22 cellular contexts compared by ENCODE assay signal in genomic region chr17:1509255-1509943, GRCh38. TPM values are rescaled to one million over a fixed set of nuclear protein-coding genes. Genes with fewer than 3 reads are reported as not detected.
A peak's percentile ranks its signal among the peaks of the same experiment; 100 is the strongest.
DNase-seq lines count a peak whose midpoint lies in the region; ATAC-seq, FAIRE-seq and TF ChIP-seq lines count a peak whose summit lies in the region.
"Had no signal": no experiment of that assay in that cellular context is flagged by ENCODE, and none has a peak within 500 bp of the region (broad histone marks: within the 10 kb centered on the region; RNA-seq: fewer than 3 reads in every experiment).

No MANE protein-coding gene starts in this region.

- H3K9me3 Mint-ChIP-seq in activated CD4-positive, alpha-beta memory T cell treated with anti-CD3 and anti-CD28 coated beads for 36 hours, result no peaks in the 10 kb centered on the region
- H3K9me3 Mint-ChIP-seq: activated naive CD4-positive, alpha-beta T cell treated with anti-CD3 and anti-CD28 coated beads, Interleukin-2, amount 50 U/mL, for 24 hours; activated T-cell treated with anti-CD3 and anti-CD28 coated beads, Interleukin-2, amount 50 U/mL, for 24 hours; nephron had no signal

- H3K27ac Mint-ChIP-seq in activated CD4-positive, alpha-beta memory T cell treated with anti-CD3 and anti-CD28 coated beads for 36 hours, result no peak overlapping the region
- H3K27ac Mint-ChIP-seq: activated naive CD4-positive, alpha-beta T cell treated with anti-CD3 and anti-CD28 coated beads, Interleukin-2, amount 50 U/mL, for 24 hours; activated T-cell treated with anti-CD3 and anti-CD28 coated beads, Interleukin-2, amount 50 U/mL, for 24 hours; nephron had no signal

- H3K36me3 ChIP-seq in DND-41 (ENCODE audit: insufficient read depth, low read length), result peaks cover 68% of the 10 kb centered on the region
- peaks cover 11% of the 10 kb centered on the region for H3K36me3 ChIP-seq in bronchial epithelial cell (ENCODE audit: control insufficient read depth, insufficient read depth, low read length)
- peaks cover 21 to 48% of the 10 kb centered on the region in 2 donors for H3K36me3 ChIP-seq in mucosa of rectum (ENCODE audit: control insufficient read depth in 2 of 2, insufficient read depth in 2 of 2, low read length in 2 of 2)
- peaks cover 9 to 42% of the 10 kb centered on the region in 2 experiments for H3K36me3 ChIP-seq in SK-N-SH (replicated peaks in 1 of 2; ENCODE audit: control insufficient read depth in 1 of 2, insufficient read depth in 2 of 2, low read length in 1 of 2)

- H3K4me3 ChIP-seq in AG04450 (ENCODE audit: low read depth, low read length), result no peak overlapping the region
- no peak overlapping the region for H3K4me3 ChIP-seq in DND-41 (ENCODE audit: low read depth in 1 of 2, low read length in 2 of 2)
- H3K4me3 ChIP-seq in bronchial epithelial cell (ENCODE audit: low read depth, low read length), result no peak overlapping the region
- H3K4me3 ChIP-seq in mucosa of rectum (ENCODE audit: low read length in 2 of 2), result peak overlapping the region in 1 of 2 donors; percentile 20
- H3K4me3 ChIP-seq in SK-N-SH (ENCODE audit: low read depth in 2 of 2, low read length in 1 of 2), result no peak overlapping the region
- H3K4me3 ChIP-seq: skin epidermis had no signal

- H3K4me1 Mint-ChIP-seq in activated CD4-positive, alpha-beta memory T cell treated with anti-CD3 and anti-CD28 coated beads for 36 hours (ENCODE audit: low read depth), result peaks cover 7% of the 10 kb centered on the region

- H3F3A ChIP-seq in SK-N-SH (replicated peaks; ENCODE audit: insufficient read depth), result no peaks in the 10 kb centered on the region

- H4K20me1 ChIP-seq in DND-41 (ENCODE audit: insufficient read depth, low read length), result peaks cover 14% of the 10 kb centered on the region
- no peaks in the 10 kb centered on the region for H4K20me1 ChIP-seq in SK-N-SH (ENCODE audit: insufficient read depth)

- no peaks in the 10 kb centered on the region for H3K9me2 ChIP-seq in SK-N-SH

- H3K27me3 ChIP-seq in AG04450 (ENCODE audit: control insufficient read depth, insufficient read depth, low read length) (no peaks in the 10 kb centered on the region), DND-41 (ENCODE audit: insufficient read depth, low read length, poor library complexity) (no peaks in the 10 kb centered on the region), bronchial epithelial cell (ENCODE audit: control insufficient read depth, insufficient read depth, low read length) (no peaks in the 10 kb centered on the region), mucosa of rectum (ENCODE audit: control insufficient read depth in 2 of 2, insufficient read depth in 2 of 2, low read length in 2 of 2) (no peaks in the 10 kb centered on the region), SK-N-SH (ENCODE audit: insufficient read depth) (no peaks in the 10 kb centered on the region)

- no peak overlapping the region for H3K27ac ChIP-seq in AG04450 (ENCODE audit: low read depth, low read length)
- H3K27ac ChIP-seq in DND-41 (ENCODE audit: low read length), result 0 out of 2 replicates have a peak overlapping the region, but pooled peaks have one; percentile 29
- peak overlapping the region; percentile 86 to 93 for H3K27ac ChIP-seq in mucosa of rectum (ENCODE audit: low read depth in 2 of 2, low read length in 2 of 2)
- H3K27ac ChIP-seq in SK-N-SH (ENCODE audit: low read depth in 2 of 2, low read length in 1 of 2), result no peak overlapping the region
- H3K27ac ChIP-seq: VCaP had no signal

- H3K9ac ChIP-seq in DND-41 (ENCODE audit: low read depth, low read length) (no peak overlapping the region), mucosa of rectum (ENCODE audit: low read depth in 1 of 2, low read length in 2 of 2) (peak overlapping the region in 1 of 2 donors; percentile 52), SK-N-SH (no peak overlapping the region)

- peaks cover 17% of the 10 kb centered on the region for H3K36me3 Mint-ChIP-seq in activated CD4-positive, alpha-beta memory T cell treated with anti-CD3 and anti-CD28 coated beads for 36 hours

- TF ChIP-seq EP300 in SK-N-SH (IDR thresholded peaks at IDR 0.05; ENCODE audit: borderline replicate concordance in 1 of 2, low read depth in 1 of 2, low read length in 1 of 2), result no peak

- H3K4me2 ChIP-seq in DND-41 (ENCODE audit: insufficient read depth, low read length) (no peak overlapping the region), SK-N-SH (no peak overlapping the region)

- no peak overlapping the region for H2AFZ ChIP-seq in DND-41 (ENCODE audit: low read depth, low read length)
- no peak overlapping the region for H2AFZ ChIP-seq in SK-N-SH (ENCODE audit: low read depth)

- intact Hi-C loops in activated CD4-positive, alpha-beta memory T cell treated with anti-CD3 and anti-CD28 coated beads for 36 hours (cut with micrococcal nuclease), result no loop called here

- FAIRE-seq in bronchial epithelial cell (lab: Jason Lieb, UNC), result no peak
- FAIRE-seq: colon had no signal

- POLR2A ChIA-PET in AG04450 (lab: Yijun Ruan, JAX) (interaction anchor here (0.6 kb wide), 1 partner anchor 143 kb away, joined by 3 read pairs; no protein-coding TSS in a partner anchor), SK-N-SH (lab: Yijun Ruan, JAX) (no interaction called here)
- POLR2A ChIA-PET in activated CD4-positive, alpha-beta memory T cell treated with anti-CD3 and anti-CD28 coated beads for 36 hours (lab: Charles Lee), result interaction anchor here (0.6 kb wide), 2 partner anchors 8 to 47 kb away, joined by 3 read pairs; no protein-coding TSS in a partner anchor

- H3K27me3 Mint-ChIP-seq in activated CD4-positive, alpha-beta memory T cell treated with anti-CD3 and anti-CD28 coated beads for 36 hours, result no peaks in the 10 kb centered on the region
- H3K27me3 Mint-ChIP-seq: activated naive CD4-positive, alpha-beta T cell treated with anti-CD3 and anti-CD28 coated beads, Interleukin-2, amount 50 U/mL, for 24 hours; activated T-cell treated with anti-CD3 and anti-CD28 coated beads, Interleukin-2, amount 50 U/mL, for 24 hours had no signal

- peaks cover 2% of the 10 kb centered on the region for H3K4me1 ChIP-seq in DND-41 (ENCODE audit: insufficient read depth, low read length)
- peaks cover 44 to 48% of the 10 kb centered on the region in 2 donors for H3K4me1 ChIP-seq in mucosa of rectum (ENCODE audit: control insufficient read depth in 2 of 2, insufficient read depth in 2 of 2, low read length in 2 of 2)
- no peaks in the 10 kb centered on the region; a peak in 1 of 4 replicates for H3K4me1 ChIP-seq in SK-N-SH (ENCODE audit: control insufficient read depth in 1 of 2, insufficient read depth in 2 of 2, low read depth in 1 of 2, low read length in 1 of 2)

- H3K4me3 Mint-ChIP-seq in activated CD4-positive, alpha-beta memory T cell treated with anti-CD3 and anti-CD28 coated beads for 36 hours, result no peak overlapping the region
- H3K4me3 Mint-ChIP-seq: activated naive CD4-positive, alpha-beta T cell treated with anti-CD3 and anti-CD28 coated beads, Interleukin-2, amount 50 U/mL, for 24 hours; activated T-cell treated with anti-CD3 and anti-CD28 coated beads, Interleukin-2, amount 50 U/mL, for 24 hours; nephron had no signal

- CTCF ChIA-PET in AG04450 (lab: Charles Lee), result no interaction called here
- CTCF ChIA-PET in activated CD4-positive, alpha-beta memory T cell treated with anti-CD3 and anti-CD28 coated beads for 36 hours (lab: Charles Lee), result interaction anchor here (0.7 to 1.1 kb wide), 4 partner anchors 49 to 140 kb away, joined by 3 to 6 read pairs (median 4); partner anchors contain the start of gene RILP
- CTCF ChIA-PET in SK-N-SH (lab: Yijun Ruan, JAX), result interaction anchor here (1.6 to 2.3 kb wide), 2 partner anchors 10 to 176 kb away, joined by 4 to 13 read pairs; no protein-coding TSS in a partner anchor

- no peak for ATAC-seq in DND-41 (ENCODE audit: insufficient read depth, low read depth)

- TF ChIP-seq CTCF in AG04450 (IDR thresholded peaks at IDR 0.05; ENCODE audit: low read depth, low read length), result peak; percentile 7; the same call in 1 of the 2 replicates
- no peak for TF ChIP-seq CTCF in DND-41 (IDR thresholded peaks at IDR 0.05; ENCODE audit: borderline replicate concordance, extremely low read depth, low read length, poor library complexity, severe bottlenecking)
- TF ChIP-seq CTCF in bronchial epithelial cell (IDR thresholded peaks at IDR 0.05; ENCODE audit: insufficient read depth, low read length, severe bottlenecking), result no peak
- no peak for TF ChIP-seq CTCF in SK-N-SH (IDR thresholded peaks at IDR 0.05)

- peaks cover 14% of the 10 kb centered on the region for H3K79me2 ChIP-seq in DND-41 (ENCODE audit: insufficient read depth, low read length)
- H3K79me2 ChIP-seq in SK-N-SH (ENCODE audit: insufficient read depth), result peaks cover 5% of the 10 kb centered on the region

- no peaks in the 10 kb centered on the region for H3K9me3 ChIP-seq in AG04450 (ENCODE audit: control insufficient read depth, insufficient read depth, low read length)
- no peaks in the 10 kb centered on the region for H3K9me3 ChIP-seq in DND-41 (ENCODE audit: insufficient read depth, low read length, severe bottlenecking)
- H3K9me3 ChIP-seq in mucosa of rectum (ENCODE audit: control insufficient read depth in 2 of 2, low read length in 2 of 2), result no peaks in the 10 kb centered on the region
- no peaks in the 10 kb centered on the region for H3K9me3 ChIP-seq in SK-N-SH

- 68% methylated on average over 8 of the region's 8 CpGs for WGBS in SK-N-SH (ENCODE audit: low lambda C conversion rate)

- no peak for TF ChIP-seq RAD21 in SK-N-SH (IDR thresholded peaks at IDR 0.05; ENCODE audit: low read length)

- no peak for DNase-seq in AG04450 (ENCODE audit: low read depth, low spot score)
- no peak for DNase-seq in DND-41
- peak; percentile 19 for DNase-seq in bronchial epithelial cell (ENCODE audit: low read depth)
- no peak for DNase-seq in activated CD4-positive, alpha-beta memory T cell treated with anti-CD3 and anti-CD28 coated beads for 36 hours
- DNase-seq in SKM-1 (lab: John Stamatoyannopoulos, UW; ENCODE audit: unreplicated experiment), result no peak
- no peak for DNase-seq in iPS-NIHi11 (ENCODE audit: low spot score)
- DNase-seq in SK-N-SH, result no peak
- DNase-seq: activated CD4-positive, alpha-beta T cell treated with anti-CD3 and anti-CD28 coated beads, Interleukin-2, amount 50 U/mL, for 4 hours; activated T-cell treated with anti-CD3 and anti-CD28 coated beads, Interleukin-2, amount 50 U/mL, for 24 hours; islet precursor cell; KG1; mesendoderm; NCI-H2081; NCI-H510A; SHP77 treated with DMSO at 0.1 percent for 48 hours; stimulated activated CD4-positive, alpha-beta T cell treated with anti-CD3 and anti-CD28 coated beads, Interleukin-4, amount 100 ng/mL, for 24 hours had no signal

RNA-seq across cellular contexts. Expression of gene INPP5K, which starts 7.0 kb away (rescaled TPM):
- polyA plus RNA-seq in AG04450 (2011; rRNA removed), result 23.8 and 25.9 TPM in 2 replicates
- 26.9 and 37.9 TPM in 2 replicates for polyA minus RNA-seq in AG04450 (2011; rRNA and poly(A)+ RNA removed)
- total RNA-seq in bronchial epithelial cell, result 20.1 and 31.6 TPM in 2 replicates
- total RNA-seq in activated CD4-positive, alpha-beta memory T cell treated with anti-CD3 and anti-CD28 coated beads for 36 hours, result 10 to 100 TPM; 21.2 to 24.0 TPM
- polyA plus RNA-seq in SK-N-SH (2012; rRNA removed), result 26.2 and 28.6 TPM in 2 replicates
- 15.2 and 21.1 TPM in 2 replicates for polyA plus RNA-seq in SK-N-SH (2012; cell fraction: cytosol; rRNA removed)
- polyA plus RNA-seq in SK-N-SH (2012; cell fraction: nucleus; rRNA removed), result 55.3 and 72.1 TPM in 2 replicates

RNA-seq across cellular contexts. Expression of gene MYO1C, which starts 16.9 kb away (rescaled TPM):
- polyA plus RNA-seq in AG04450 (2011; rRNA removed), result 147 and 169 TPM in 2 replicates
- 452 and 566 TPM in 2 replicates for polyA minus RNA-seq in AG04450 (2011; rRNA and poly(A)+ RNA removed)
- total RNA-seq in bronchial epithelial cell, result 80.3 and 90.5 TPM in 2 replicates
- total RNA-seq in activated CD4-positive, alpha-beta memory T cell treated with anti-CD3 and anti-CD28 coated beads for 36 hours, result 10 to 100 TPM; 42.8 to 46.7 TPM
- polyA plus RNA-seq in SK-N-SH (2012; rRNA removed), result 98.0 and 102 TPM in 2 replicates
- polyA plus RNA-seq in SK-N-SH (2012; cell fraction: cytosol; rRNA removed), result 44.7 and 60.5 TPM in 2 replicates
- 250 and 284 TPM in 2 replicates for polyA plus RNA-seq in SK-N-SH (2012; cell fraction: nucleus; rRNA removed)

RNA-seq across cellular contexts. Expression of gene PITPNA, which starts 53.2 kb away (rescaled TPM):
- 47.9 and 53.6 TPM in 2 replicates for polyA plus RNA-seq in AG04450 (2011; rRNA removed)
- 22.3 and 25.6 TPM in 2 replicates for polyA minus RNA-seq in AG04450 (2011; rRNA and poly(A)+ RNA removed)
- 21.1 and 25.7 TPM in 2 replicates for total RNA-seq in bronchial epithelial cell
- total RNA-seq in activated CD4-positive, alpha-beta memory T cell treated with anti-CD3 and anti-CD28 coated beads for 36 hours, result 10 to 100 TPM; 42.6 to 43.3 TPM
- 49.1 and 50.4 TPM in 2 replicates for polyA plus RNA-seq in SK-N-SH (2012; rRNA removed)
- polyA plus RNA-seq in SK-N-SH (2012; cell fraction: cytosol; rRNA removed), result 61.3 and 63.1 TPM in 2 replicates
- polyA plus RNA-seq in SK-N-SH (2012; cell fraction: nucleus; rRNA removed), result 43.3 and 69.1 TPM in 2 replicates

RNA-seq across cellular contexts. Expression of gene CRK, which starts 53.4 kb away (rescaled TPM):
- polyA plus RNA-seq in AG04450 (2011; rRNA removed) (88.1 and 110 TPM in 2 replicates), SK-N-SH (2012; rRNA removed) (50.7 and 63.5 TPM in 2 replicates)
- 79.3 and 81.6 TPM in 2 replicates for polyA minus RNA-seq in AG04450 (2011; rRNA and poly(A)+ RNA removed)
- 131 and 152 TPM in 2 replicates for total RNA-seq in bronchial epithelial cell
- 10 to 100 TPM; 14.1 to 17.8 TPM for total RNA-seq in activated CD4-positive, alpha-beta memory T cell treated with anti-CD3 and anti-CD28 coated beads for 36 hours
- polyA plus RNA-seq in SK-N-SH (2012; cell fraction: cytosol; rRNA removed), result 73.3 and 80.8 TPM in 2 replicates
- 22.6 and 29.4 TPM in 2 replicates for polyA plus RNA-seq in SK-N-SH (2012; cell fraction: nucleus; rRNA removed)

Comparison
In these comparisons a context has a peak if more than half of its experiments do, and no peak if none do; other contexts are left out.
1. H3K27ac ChIP-seq: peak in DND-41 (single experiment) and mucosa of rectum (2 of 2); none in AG04450 (single experiment) and SK-N-SH (0 of 2).